19 cellular contexts compared by ENCODE assay signal in genomic region chr15:68682906-68683490, GRCh38.
A peak's percentile ranks its signal among the peaks of the same experiment; 100 is the strongest.
DNase-seq lines count a peak whose midpoint lies in the region; ATAC-seq and TF ChIP-seq lines count a peak whose summit lies in the region.
"Had no signal": no experiment of that assay in that cellular context is flagged by ENCODE, and none has a peak within 500 bp of the region (broad histone marks: within the 10 kb centered on the region; RNA-seq: fewer than 3 reads in every experiment).

No MANE protein-coding gene starts in this region.

- no peak for TF ChIP-seq POLR2A in adrenal gland (IDR thresholded peaks at IDR 0.05)

- peaks cover 0 to 5% of the 10 kb centered on the region in 2 donors for H3K27me3 Mint-ChIP-seq in natural killer cell treated with Interleukin-12 subunit alpha and Interleukin-12 subunit beta and Interleukin-15 and Interleukin-18, amount 100 ng/mL, for 72 hours
- H3K27me3 Mint-ChIP-seq in natural killer cell (ENCODE audit: low read depth in 2 of 2), result no peaks in the 10 kb centered on the region

- H3K27ac ChIP-seq in coronary artery (no peak overlapping the region), adrenal gland (no peak overlapping the region)
- H3K27ac ChIP-seq: A549, RWPE1 had no signal

- 78 to 88% (median 84%) methylated on average over 8 to 11 of the region's 11 CpGs for WGBS in adrenal gland, 4 donors

- no peaks in the 10 kb centered on the region for H3K36me3 ChIP-seq in adrenal gland (replicated peaks in 1 of 2)
- H3K36me3 ChIP-seq: MG63 had no signal

- intact Hi-C loops in natural killer cell (cut with micrococcal nuclease), result no loop called here
- intact Hi-C loops in adrenal gland (cut with DNase I), result no loop called here

- H3K27ac Mint-ChIP-seq in natural killer cell treated with Interleukin-12 subunit alpha and Interleukin-12 subunit beta and Interleukin-15 and Interleukin-18, amount 100 ng/mL, for 72 hours, result no peak overlapping the region
- no peak overlapping the region for H3K27ac Mint-ChIP-seq in natural killer cell
- H3K27ac Mint-ChIP-seq: B cell had no signal

- H3K4me3 ChIP-seq in coronary artery (no peak overlapping the region), adrenal gland (no peak overlapping the region)
- H3K4me3 ChIP-seq: A549, MG63 had no signal

- H3K9me3 Mint-ChIP-seq in natural killer cell treated with Interleukin-12 subunit alpha and Interleukin-12 subunit beta and Interleukin-15 and Interleukin-18, amount 100 ng/mL, for 72 hours, result no peaks in the 10 kb centered on the region
- H3K9me3 Mint-ChIP-seq in natural killer cell, result no peaks in the 10 kb centered on the region
- H3K9me3 Mint-ChIP-seq: CD4-positive, CD25-positive, alpha-beta regulatory T cell had no signal

- no peaks in the 10 kb centered on the region for H3K9me3 ChIP-seq in adrenal gland (replicated peaks in 1 of 3)
- H3K9me3 ChIP-seq: A549, MG63 had no signal

- no peaks in the 10 kb centered on the region for H3K4me1 ChIP-seq in adrenal gland (replicated peaks in 1 of 2)
- H3K4me1 ChIP-seq: A549 had no signal

- no peaks in the 10 kb centered on the region for H3K27me3 ChIP-seq in adrenal gland
- H3K27me3 ChIP-seq: MG63 had no signal

- no peak overlapping the region for H3K4me3 Mint-ChIP-seq in natural killer cell treated with Interleukin-12 subunit alpha and Interleukin-12 subunit beta and Interleukin-15 and Interleukin-18, amount 100 ng/mL, for 72 hours
- no peak overlapping the region for H3K4me3 Mint-ChIP-seq in natural killer cell
- H3K4me3 Mint-ChIP-seq: B cell; CD4-positive, CD25-positive, alpha-beta regulatory T cell had no signal

- no peaks in the 10 kb centered on the region for H3K36me3 Mint-ChIP-seq in natural killer cell treated with Interleukin-12 subunit alpha and Interleukin-12 subunit beta and Interleukin-15 and Interleukin-18, amount 100 ng/mL, for 72 hours
- H3K36me3 Mint-ChIP-seq in natural killer cell, result no peaks in the 10 kb centered on the region
- H3K36me3 Mint-ChIP-seq: CD4-positive, CD25-positive, alpha-beta regulatory T cell had no signal

- TF ChIP-seq CTCF in natural killer cell (IDR thresholded peaks at IDR 0.05) (no peak), coronary artery (IDR thresholded peaks at IDR 0.05) (no peak), adrenal gland (IDR thresholded peaks at IDR 0.05) (no peak)

- ATAC-seq in natural killer cell treated with Interleukin-12 subunit alpha and Interleukin-12 subunit beta and Interleukin-15 and Interleukin-18, amount 100 ng/mL, for 72 hours, result no peak
- ATAC-seq in natural killer cell (no peak), HG03354 (IDR thresholded peaks at IDR 0.05; ENCODE audit: poor library complexity, severe bottlenecking, unreplicated experiment) (no peak)
- ATAC-seq: PC-3 had no signal

- H3K4me1 Mint-ChIP-seq in natural killer cell treated with Interleukin-12 subunit alpha and Interleukin-12 subunit beta and Interleukin-15 and Interleukin-18, amount 100 ng/mL, for 72 hours (ENCODE audit: low read depth in 2 of 2), result no peaks in the 10 kb centered on the region
- H3K4me1 Mint-ChIP-seq in natural killer cell, result no peaks in the 10 kb centered on the region
- H3K4me1 Mint-ChIP-seq: B cell; CD4-positive, CD25-positive, alpha-beta regulatory T cell had no signal

- peak; percentile 56 for DNase-seq in natural killer cell treated with Interleukin-12 subunit alpha and Interleukin-12 subunit beta and Interleukin-15 and Interleukin-18, amount 100 ng/mL, for 72 hours (ENCODE audit: low spot score)
- no peak for DNase-seq in natural killer cell
- DNase-seq in coronary artery (ENCODE audit: low spot score), result peak; percentile 55
- peak; percentile 30 for DNase-seq in mesenteric fat pad (ENCODE audit: low spot score)
- no peak for DNase-seq in adrenal gland
- DNase-seq in activated naive CD4-positive, alpha-beta T cell (lab: John Stamatoyannopoulos, UW), result no peak
- DNase-seq: CD4-positive, CD25-positive, alpha-beta regulatory T cell; DMS79 treated with DMSO at 0.1 percent for 48 hours; MG63; NCI-H1417 treated with DMSO at 0.1 percent for 48 hours; NCI-H187; NCI-H446 treated with DMSO at 0.1 percent for 48 hours; NCI-H526 treated with DMSO at 0.1 percent for 48 hours; PC-3; SIG-M5 had no signal

Comparison
In these comparisons a context has a peak if more than half of its experiments do, and no peak if none do; other contexts are left out.
1. DNase-seq: peak in natural killer cell treated with Interleukin-12 subunit alpha and Interleukin-12 subunit beta and Interleukin-15 and Interleukin-18, amount 100 ng/mL, for 72 hours (single experiment), coronary artery (single experiment) and mesenteric fat pad (single experiment); none in natural killer cell (single experiment), adrenal gland (0 of 7) and activated naive CD4-positive, alpha-beta T cell (0 of 4).